ENCODE assay signal across 12 cellular contexts in genomic region chr11:116563028-116563712, GRCh38.
DNase-seq lines count a peak whose midpoint lies in the region; ATAC-seq and TF ChIP-seq lines count a peak whose summit lies in the region.
"Had no signal": no experiment of that assay in that cellular context is flagged by ENCODE, and none has a peak within 500 bp of the region (broad histone marks: within the 10 kb centered on the region; RNA-seq: fewer than 3 reads in every experiment).

No MANE protein-coding gene starts in this region.

- intact Hi-C loops in Caco-2 (cut with micrococcal nuclease; ENCODE audit: unreplicated experiment), result no loop called here

- no peaks in the 10 kb centered on the region for H3K36me3 Mint-ChIP-seq in Caco-2 (ENCODE audit: insufficient read depth, unreplicated experiment)

- TF ChIP-seq CTCF in Caco-2 (IDR thresholded peaks at IDR 0.05; ENCODE audit: insufficient read depth in 1 of 2, low read depth in 1 of 2, low read length in 1 of 2, severe bottlenecking in 1 of 2, unreplicated experiment in 1 of 2), result no peak

- H3K4me1 Mint-ChIP-seq in Caco-2 (ENCODE audit: low read depth, unreplicated experiment), result peaks cover 10% of the 10 kb centered on the region

- peak; percentile 66 to 74 for DNase-seq in Caco-2
- peak; percentile 73 for DNase-seq in NCI-H1092 (lab: John Stamatoyannopoulos, UW)
- DNase-seq in mucosa of gallbladder (ENCODE audit: low spot score), result peak; percentile 36
- DNase-seq in stimulated activated CD4-positive, alpha-beta T cell treated with anti-CD3 and anti-CD28 coated beads, Interleukin-15, amount 100 ng/mL, for 24 hours, result no peak
- DNase-seq in NCI-H1048 (lab: John Stamatoyannopoulos, UW), result no peak
- DNase-seq in NCI-H526 treated with DMSO at 0.1 percent for 48 hours (lab: John Stamatoyannopoulos, UW), result no peak
- DNase-seq: activated T-cell treated with anti-CD3 and anti-CD28 coated beads, Interleukin-2, amount 50 U/mL, for 24 hours; effector CD8-positive, alpha-beta T cell; SW 1271; transverse colon had no signal

- peak overlapping the region; percentile 54 for H3K27ac ChIP-seq in cingulate gyrus (ENCODE audit: low read depth, low read length)
- H3K27ac ChIP-seq: transverse colon had no signal

- H3K27ac Mint-ChIP-seq in Caco-2 (ENCODE audit: unreplicated experiment), result no peak overlapping the region
- H3K27ac Mint-ChIP-seq: activated T-cell treated with anti-CD3 and anti-CD28 coated beads, Interleukin-2, amount 50 U/mL, for 24 hours had no signal

- peak overlapping the region; percentile 1 for H3K4me3 Mint-ChIP-seq in Caco-2 (ENCODE audit: unreplicated experiment)
- H3K4me3 Mint-ChIP-seq: activated T-cell treated with anti-CD3 and anti-CD28 coated beads, Interleukin-2, amount 50 U/mL, for 24 hours had no signal

- no peak for ATAC-seq in HG02678 (IDR thresholded peaks at IDR 0.05; ENCODE audit: unreplicated experiment)

- no peaks in the 10 kb centered on the region for H3K36me3 ChIP-seq in Caco-2 (ENCODE audit: control insufficient read depth, insufficient read depth, low read length)
- H3K36me3 ChIP-seq: transverse colon had no signal

- H3K9me3 Mint-ChIP-seq in Caco-2 (ENCODE audit: unreplicated experiment), result peaks cover 10% of the 10 kb centered on the region
- H3K9me3 Mint-ChIP-seq: activated T-cell treated with anti-CD3 and anti-CD28 coated beads, Interleukin-2, amount 50 U/mL, for 24 hours had no signal

- no peaks in the 10 kb centered on the region for H3K9me3 ChIP-seq in Caco-2
- H3K9me3 ChIP-seq: transverse colon had no signal

- CTCF ChIA-PET in Caco-2 (lab: Charles Lee), result interaction anchor here (0.5 to 1.0 kb wide), 7 partner anchors 17 to 644 kb away, joined by 3 to 4 read pairs (median 3); no protein-coding TSS in a partner anchor

- no TSS peak for BruUV-seq in Caco-2 (replicated peaks; lab: Mats Ljungman, UMichigan)

- POLR2A ChIA-PET in Caco-2 (lab: Charles Lee), result no interaction called here

- H3K4me3 ChIP-seq in Caco-2 (ENCODE audit: low read depth, low read length), result no peak overlapping the region
- H3K4me3 ChIP-seq: transverse colon had no signal

- no peaks in the 10 kb centered on the region for H3K27me3 ChIP-seq in Caco-2 (replicated peaks; ENCODE audit: control insufficient read depth, insufficient read depth, low read length)
- H3K27me3 ChIP-seq: transverse colon had no signal

- H3K4me1 ChIP-seq in Caco-2, result peaks cover 14% of the 10 kb centered on the region
- H3K4me1 ChIP-seq: transverse colon had no signal

- H3K27me3 Mint-ChIP-seq in Caco-2 (ENCODE audit: insufficient read depth, unreplicated experiment), result peaks cover 2% of the 10 kb centered on the region

Comparison
In these comparisons a context has a peak if more than half of its experiments do, and no peak if none do; other contexts are left out.
1. DNase-seq: peak in Caco-2 (2 of 2), NCI-H1092 (single experiment) and mucosa of gallbladder (single experiment); none in stimulated activated CD4-positive, alpha-beta T cell treated with anti-CD3 and anti-CD28 coated beads, Interleukin-15, amount 100 ng/mL, for 24 hours (single experiment), NCI-H1048 (single experiment) and NCI-H526 treated with DMSO at 0.1 percent for 48 hours (single experiment).